In genomic region chr21:33203371-33203724, GRCh38 we compare ENCODE assay signal across 15 cellular contexts. TPM values are rescaled to one million over a fixed set of nuclear protein-coding genes. Genes with fewer than 3 reads are reported as not detected.
DNase-seq lines count a peak whose midpoint lies in the region; ATAC-seq, FAIRE-seq and TF ChIP-seq lines count a peak whose summit lies in the region.
"Had no signal": no experiment of that assay in that cellular context is flagged by ENCODE, and none has a peak within 500 bp of the region (broad histone marks: within the 10 kb centered on the region; RNA-seq: fewer than 3 reads in every experiment).

No MANE protein-coding gene starts in this region.

- no TSS peak for BruUV-seq in PC-3 (replicated peaks; lab: Mats Ljungman, UMichigan)

- H3K4me1 ChIP-seq in A549, result peaks cover 37% of the 10 kb centered on the region
- peaks cover 25% of the 10 kb centered on the region for H3K4me1 ChIP-seq in PC-3 (ENCODE audit: insufficient read depth, low read length)
- H3K4me1 ChIP-seq in neuronal stem cell (ENCODE audit: control insufficient read depth in 2 of 2, insufficient read depth in 1 of 2, low read depth in 1 of 2, low read length in 2 of 2), result peaks cover 1 to 2% of the 10 kb centered on the region in 2 donors

- H3K9me2 ChIP-seq in PC-3 (replicated peaks; ENCODE audit: low read length), result no peaks in the 10 kb centered on the region

- H2BK120ac ChIP-seq in neuronal stem cell (ENCODE audit: low read depth, low read length), result no peak overlapping the region

- H3K9ac ChIP-seq in PC-3 (ENCODE audit: low read length), result peak overlapping the region; percentile 26; the same call in 1 of the 2 replicates
- H3K9ac ChIP-seq in neuronal stem cell (ENCODE audit: low read depth, low read length, poor library complexity), result no peak overlapping the region

- ATAC-seq in A549, result peak; percentile 14 to 26; a peak in 4 of 6 replicates
- ATAC-seq in PC-3, result no peak

- no peak overlapping the region for H3K23ac ChIP-seq in neuronal stem cell (ENCODE audit: low read depth, low read length, poor library complexity)

- POLR2A ChIA-PET in A549 (lab: Yijun Ruan, JAX), result interaction anchor here (0.6 to 1.7 kb wide), 2 partner anchors 11 to 27 kb away, joined by 3 to 7 read pairs; partner anchors contain the start of gene IFNAR2
- POLR2A ChIA-PET in PC-3 (lab: Charles Lee; ENCODE audit: unreplicated experiment), result interaction anchor here (1.4 kb wide), 1 partner anchor 277 kb away, joined by 4 read pairs; no protein-coding TSS in a partner anchor

- H3K4me2 ChIP-seq in A549, result peak overlapping the region; percentile 66
- H3K4me2 ChIP-seq in PC-3 (ENCODE audit: low read length), result peak overlapping the region; percentile 48
- H3K4me2 ChIP-seq in neuronal stem cell (ENCODE audit: insufficient read depth, low read length, poor library complexity, severe bottlenecking), result no peak overlapping the region

- no peak overlapping the region for H2BK5ac ChIP-seq in neuronal stem cell (ENCODE audit: low read length)

- peak overlapping the region; percentile 20; the same call in 1 of the 2 replicates for H2AFZ ChIP-seq in PC-3 (ENCODE audit: low read length)
- H2AFZ ChIP-seq in neuronal stem cell (ENCODE audit: low read length), result no peak overlapping the region

- DNase-seq in A549 (ENCODE audit: low read depth in 1 of 2, low spot score in 1 of 2), result peak in 1 of 2 experiments; percentile 23
- no peak for DNase-seq in PC-3
- no peak for DNase-seq in epithelial cell of prostate (ENCODE audit: low read depth, low spot score)
- DNase-seq in neuronal stem cell (ENCODE audit: low spot score), result no peak
- DNase-seq in hippocampal formation (lab: John Stamatoyannopoulos, UW), result no peak
- DNase-seq in NCI-H510A treated with DMSO at 0.1 percent for 48 hours (lab: John Stamatoyannopoulos, UW), result no peak
- no peak for DNase-seq in DMS 273 treated with DMSO at 0.1 percent for 48 hours (lab: John Stamatoyannopoulos, UW)
- DNase-seq in medulla oblongata (ENCODE audit: extremely low spot score), result no peak
- DNase-seq: activated naive CD4-positive, alpha-beta T cell; cerebellar nuclear complex; GOT3; NCI-H2171 had no signal

- no peak overlapping the region for H3K4ac ChIP-seq in neuronal stem cell (ENCODE audit: low read length)

- H2BK12ac ChIP-seq in neuronal stem cell (ENCODE audit: low read length), result no peak overlapping the region

- intact Hi-C loops in PC-3 (cut with micrococcal nuclease), result loop anchor here (5.0 kb wide), 1 partner anchor 224 kb away; no protein-coding TSS in a partner anchor

- no peak overlapping the region for H3K4me3 ChIP-seq in A549
- H3K4me3 ChIP-seq in PC-3 (ENCODE audit: low read length), result no peak overlapping the region
- H3K4me3 ChIP-seq in neuronal stem cell (ENCODE audit: low read length in 2 of 2), result no peak overlapping the region
- H3K4me3 ChIP-seq: MG63 had no signal

- H3K27ac ChIP-seq in A549 (peak overlapping the region; percentile 80 to 91), PC-3 (ENCODE audit: low read length) (peak overlapping the region; percentile 87), epithelial cell of prostate (peak overlapping the region; percentile 73), neuronal stem cell (replicated peaks; ENCODE audit: low read length) (no peak overlapping the region)
- H3K27ac ChIP-seq: HL-60 had no signal

- H3K18ac ChIP-seq in neuronal stem cell (ENCODE audit: low read length), result peak overlapping the region; percentile 48

- H3K36me3 ChIP-seq in PC-3 (ENCODE audit: low read depth, low read length) (no peaks in the 10 kb centered on the region), neuronal stem cell (replicated peaks in 1 of 2; ENCODE audit: control insufficient read depth in 2 of 2, insufficient read depth in 2 of 2, low read length in 2 of 2) (no peaks in the 10 kb centered on the region)
- H3K36me3 ChIP-seq: MG63 had no signal

- no peak for TF ChIP-seq EP300 in A549 (IDR thresholded peaks at IDR 0.05)

- 10% methylated on average over 5 of the region's 5 CpGs for WGBS in A549 (ENCODE audit: missing lambda C conversion rate)
- WGBS in neuronal stem cell (ENCODE audit: extremely low coverage in 2 of 2, insufficient read length in 2 of 2, insufficient replicate concordance in 1 of 2), 2 donors, result no CpG with 5 or more reads among the region's 5 CpGs

- no peak overlapping the region for H3K14ac ChIP-seq in neuronal stem cell (ENCODE audit: low read length)

- no peak for TF ChIP-seq POLR2A in A549 (IDR thresholded peaks at IDR 0.05; ENCODE audit: low read length)

- no peak overlapping the region for H2BK15ac ChIP-seq in neuronal stem cell (ENCODE audit: low read length)

- no peaks in the 10 kb centered on the region for H3F3A ChIP-seq in PC-3 (ENCODE audit: low read length, unreplicated experiment)

- H3K27me3 ChIP-seq in PC-3 (ENCODE audit: low read length) (no peaks in the 10 kb centered on the region), neuronal stem cell (ENCODE audit: control insufficient read depth in 3 of 3, insufficient read depth in 3 of 3, low read depth in 1 of 3, low read length in 3 of 3) (peaks cover 0 to 5% (median 2%) of the 10 kb centered on the region in 3 experiments)
- H3K27me3 ChIP-seq: MG63 had no signal

- no peaks in the 10 kb centered on the region for H4K20me1 ChIP-seq in PC-3 (ENCODE audit: low read length)

- TF ChIP-seq CTCF in A549 (IDR thresholded peaks at IDR 0.05) (no peak), PC-3 (conservative IDR thresholded peaks at IDR 0.05; ENCODE audit: low read depth, low read length) (no peak)

- H3K9me3 ChIP-seq in A549 (peaks cover 12% of the 10 kb centered on the region; the same call in 2 of the 3 replicates), PC-3 (ENCODE audit: low read length) (no peaks in the 10 kb centered on the region), neuronal stem cell (replicated peaks in 1 of 2; ENCODE audit: control insufficient read depth in 2 of 2, insufficient read depth in 1 of 2, low read depth in 1 of 2, low read length in 2 of 2) (peaks cover 2 to 5% of the 10 kb centered on the region in 2 donors)
- H3K9me3 ChIP-seq: MG63 had no signal

- H3K79me1 ChIP-seq in neuronal stem cell (ENCODE audit: low read depth, low read length), result no peaks in the 10 kb centered on the region

- CTCF ChIA-PET in A549 (lab: Yijun Ruan, JAX) (interaction anchor here (0.7 to 2.1 kb wide), 6 partner anchors 25 to 242 kb away, joined by 3 to 10 read pairs (median 4); no protein-coding TSS in a partner anchor), PC-3 (lab: Charles Lee) (interaction anchor here (0.7 kb wide), 1 partner anchor 171 kb away, joined by 6 read pairs; no protein-coding TSS in a partner anchor)

- TF ChIP-seq RAD21 in A549 (conservative IDR thresholded peaks at IDR 0.05 in 1 of 2, IDR thresholded peaks at IDR 0.05 in 1 of 2), result no peak

- no peak for FAIRE-seq in A549 (lab: Jason Lieb, UNC)
- FAIRE-seq: urothelium cell line had no signal

- H4K91ac ChIP-seq in neuronal stem cell (ENCODE audit: low read depth, low read length, poor library complexity), result no peak overlapping the region

- no peak overlapping the region for H4K8ac ChIP-seq in neuronal stem cell (ENCODE audit: low read depth, low read length)

- no peaks in the 10 kb centered on the region for H3K79me2 ChIP-seq in PC-3 (ENCODE audit: low read length)

- no peak overlapping the region for H2AK5ac ChIP-seq in neuronal stem cell (ENCODE audit: low read depth, low read length)

TF ChIP-seq in A549, 52 proteins besides CTCF, POLR2A, EP300 and RAD21:
- TF ChIP-seq CBX8 (IDR thresholded peaks at IDR 0.05) (no peak), HOXB13 (CRISPR knock-in tag; IDR thresholded peaks at IDR 0.05; ENCODE audit: low read depth) (no peak), SMC3 (IDR thresholded peaks at IDR 0.05) (no peak)

RNA-seq across cellular contexts. Expression of gene IFNAR2, which starts 26.4 kb away (rescaled TPM):
- 39.6 and 40.5 TPM in 2 replicates for polyA plus RNA-seq in A549 (2011; rRNA removed)
- polyA plus RNA-seq in A549 (2012; cell fraction: cytosol; rRNA removed), result 9.5 and 11.6 TPM in 2 replicates
- 3.8 and 6.9 TPM in 2 replicates for polyA plus RNA-seq in A549 (2012; cell fraction: nucleus; rRNA removed)
- 9.6 to 11.2 TPM (median 10.1 TPM) in 3 replicates for polyA plus RNA-seq in A549 (2017; fragmentation: RNase III; extraction: RNeasy Plus Mini Kit Qiagen cat#74134 plus additional on column Dnase treatment)
- 14.2 and 14.9 TPM in 2 replicates for polyA minus RNA-seq in A549 (2011; rRNA and poly(A)+ RNA removed)
- total RNA-seq in PC-3 (2014; rRNA removed), result 2.1 and 7.1 TPM in 2 replicates
- 14.2 TPM for polyA plus RNA-seq in neuronal stem cell (2013, experiment 1 of 2)
- 14.2 TPM for polyA plus RNA-seq in neuronal stem cell (2013, experiment 2 of 2)
